In genomic region chr19:18086590-18087138, GRCh38 we compare ENCODE assay signal across 8 cellular contexts. TPM values are rescaled to one million over a fixed set of nuclear protein-coding genes. Genes with fewer than 3 reads are reported as not detected.
DNase-seq lines count a peak whose midpoint lies in the region; FAIRE-seq and TF ChIP-seq lines count a peak whose summit lies in the region.

Gene IL12RB1, minus strand, starts transcription at chr19:18086934. Its CDS starts 111 bp downstream, at chr19:18086823.

- no peak for FAIRE-seq in RCC 7860 (lab: Jason Lieb, UNC)

- H3K9me3 ChIP-seq in esophagus muscularis mucosa = no peaks in the 10 kb centered on the region

- DNase-seq in activated CD4-positive, CD25-positive, alpha-beta regulatory T cell (lab: John Stamatoyannopoulos, UW) = peak; percentile 12 to 30 (median 20)
- no peak for DNase-seq in esophagus muscularis mucosa (ENCODE audit: extremely low spot score)
- peak in 2 of 3 experiments; percentile 29 to 38 for DNase-seq in stimulated activated CD4-positive, alpha-beta T cell treated with anti-CD3 and anti-CD28 coated beads, TNF-alpha, amount 100 ng/mL, for 4 hours (ENCODE audit: low read depth in 3 of 3)
- DNase-seq in NCI-H187 treated with DMSO at 0.1 percent for 48 hours (lab: John Stamatoyannopoulos, UW) = no peak
- no peak for DNase-seq in NCI-H1436 treated with DMSO at 0.1 percent for 48 hours (lab: John Stamatoyannopoulos, UW)
- DNase-seq in KBM-7 = no peak
- DNase-seq in RCC 7860 (ENCODE audit: low spot score) = no peak

- TF ChIP-seq EP300 in esophagus muscularis mucosa (IDR thresholded peaks at IDR 0.05) = no peak

- no peak for TF ChIP-seq CTCF in esophagus muscularis mucosa (IDR thresholded peaks at IDR 0.05)

- no peaks in the 10 kb centered on the region for H3K36me3 ChIP-seq in esophagus muscularis mucosa

- TF ChIP-seq POLR2A in GM19193 (IDR thresholded peaks at IDR 0.05; ENCODE audit: extremely low read depth, insufficient read depth, insufficient read length) (peak; percentile 55), esophagus muscularis mucosa (IDR thresholded peaks at IDR 0.05; ENCODE audit: low read depth) (no peak)

- WGBS in esophagus muscularis mucosa = 61% methylated on average over 12 of the region's 12 CpGs

- H3K4me1 ChIP-seq in esophagus muscularis mucosa = peaks cover 0 to 19% (median 5%) of the 10 kb centered on the region in 4 donors

- intact Hi-C loops in esophagus muscularis mucosa (cut with DNase I) = no loop called here

- peaks cover 0 to 12% (median 0%) of the 10 kb centered on the region in 4 donors for H3K27me3 ChIP-seq in esophagus muscularis mucosa

- in situ Hi-C loops in KBM-7 (cut with MboI; ENCODE audit: low pct_unique_long_range_greater_than_20kb, low sequenced_read_pairs) = no loop called here

- peak within 1 kb of the TSS in 1 of 4 donors; percentile 40 for H3K27ac ChIP-seq in esophagus muscularis mucosa (replicated peaks in 1 of 4)

- peak within 1 kb of the TSS; percentile 17 to 42 (median 36) for H3K4me3 ChIP-seq in esophagus muscularis mucosa

RNA-seq across cellular contexts. Expression of gene IL12RB1, which starts in this region (rescaled TPM):
- 1 to 10 TPM in 1 of 4 donors, under 1 TPM in 3; 0.42 to 2.0 (median 0.83) TPM for total RNA-seq in esophagus muscularis mucosa

Comparison
In these comparisons a context has a peak if more than half of its experiments do, and no peak if none do; other contexts are left out.
1. DNase-seq: peak in activated CD4-positive, CD25-positive, alpha-beta regulatory T cell (4 of 4) and stimulated activated CD4-positive, alpha-beta T cell treated with anti-CD3 and anti-CD28 coated beads, TNF-alpha, amount 100 ng/mL, for 4 hours (2 of 3); none in esophagus muscularis mucosa (single experiment), NCI-H187 treated with DMSO at 0.1 percent for 48 hours (single experiment), NCI-H1436 treated with DMSO at 0.1 percent for 48 hours (single experiment), KBM-7 (single experiment) and RCC 7860 (single experiment).